Comparison of ENCODE assay signal across 8 cellular contexts in the genomic region with DNA sequence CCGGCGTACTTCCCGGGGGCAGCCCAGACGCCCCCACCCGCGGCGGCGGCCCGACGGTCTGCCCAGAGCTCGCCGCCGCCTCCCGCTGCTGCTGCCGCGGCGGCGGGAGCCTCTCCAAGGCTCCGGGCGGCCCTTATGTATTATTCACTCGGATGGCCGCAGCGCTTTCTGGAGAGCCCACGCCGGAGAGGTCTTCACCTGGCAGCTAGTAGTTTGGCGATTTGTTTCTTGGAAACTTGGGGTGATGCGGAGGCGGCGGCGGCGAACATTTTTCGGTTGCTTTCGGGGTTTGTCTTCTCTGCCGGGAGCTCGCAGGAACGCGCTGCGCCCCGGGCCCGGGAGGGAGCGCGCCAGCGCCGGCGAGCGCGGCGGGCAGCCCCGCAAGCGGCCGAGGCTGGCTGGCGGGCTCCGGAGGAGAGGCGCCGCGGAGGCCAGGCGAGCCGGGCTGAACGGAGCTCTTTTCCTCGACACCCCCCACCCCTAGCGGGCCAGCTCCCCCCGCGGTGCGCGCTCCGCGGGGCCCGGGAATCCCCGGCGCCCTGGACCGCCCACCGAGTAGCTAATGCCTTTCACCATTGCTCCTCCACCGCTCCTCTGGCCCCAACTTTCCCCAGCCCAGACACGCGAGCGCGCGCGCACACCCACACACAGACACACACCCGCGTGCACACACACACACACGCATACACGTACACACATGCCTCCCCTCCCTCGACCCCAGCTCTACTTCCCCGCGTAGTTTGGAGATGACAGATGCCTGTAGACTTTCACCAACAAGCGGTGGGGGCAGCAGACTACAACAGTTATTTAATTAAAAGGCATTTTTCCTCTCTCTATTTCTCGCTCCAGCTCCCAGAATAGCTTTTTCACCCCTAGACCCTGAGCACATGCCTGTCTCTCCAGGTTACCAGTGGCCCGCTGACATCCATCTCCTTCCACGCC.
A peak's percentile ranks its signal among the peaks of the same experiment; 100 is the strongest.
DNase-seq lines count a peak whose midpoint lies in the region; ATAC-seq and TF ChIP-seq lines count a peak whose summit lies in the region.

No MANE protein-coding gene starts in this region.

- H3K4me1 Mint-ChIP-seq in Caco-2 (ENCODE audit: low read depth, unreplicated experiment): peaks cover 14% of the 10 kb centered on the region
- peaks cover 40% of the 10 kb centered on the region for H3K4me1 Mint-ChIP-seq in activated CD4-positive, alpha-beta T cell treated with anti-CD3 and anti-CD28 coated beads, Interleukin-2, amount 10 ng/mL, durations not matched to agents 7 days and 5 days
- H3K4me1 Mint-ChIP-seq in endodermal cell: peaks cover 20% of the 10 kb centered on the region

- TF ChIP-seq CTCF in Caco-2 (IDR thresholded peaks at IDR 0.05; ENCODE audit: insufficient read depth in 1 of 2, low read depth in 1 of 2, low read length in 1 of 2, severe bottlenecking in 1 of 2, unreplicated experiment in 1 of 2) (no peak), HL-60 (IDR thresholded peaks at IDR 0.05; ENCODE audit: insufficient read depth, low read length) (no peak), endodermal cell (conservative IDR thresholded peaks at IDR 0.05) (no peak), thoracic aorta (IDR thresholded peaks at IDR 0.05) (no peak)

- CTCF ChIA-PET in Caco-2 (lab: Charles Lee): interaction anchor here (0.7 kb wide), 1 partner anchor 206 kb away, joined by 6 read pairs; no protein-coding TSS in a partner anchor
- CTCF ChIA-PET in activated CD4-positive, alpha-beta T cell treated with anti-CD3 and anti-CD28 coated beads, Interleukin-2, amount 10 ng/mL, durations not matched to agents 7 days and 5 days (lab: Charles Lee): interaction anchor here (1.6 kb wide), 1 partner anchor 509 kb away, joined by 4 read pairs; no protein-coding TSS in a partner anchor

- ATAC-seq in thoracic aorta (ENCODE audit: insufficient number of reproducible peaks, low FRiP score, low read depth) (no peak), HG03571 (IDR thresholded peaks at IDR 0.05; ENCODE audit: unreplicated experiment) (no peak), left lobe of liver (no peak)

- H3K36me3 Mint-ChIP-seq in Caco-2 (ENCODE audit: insufficient read depth, unreplicated experiment) (peaks cover 6% of the 10 kb centered on the region), endodermal cell (ENCODE audit: low read depth) (no peaks in the 10 kb centered on the region)
- H3K36me3 Mint-ChIP-seq in activated CD4-positive, alpha-beta T cell treated with anti-CD3 and anti-CD28 coated beads, Interleukin-2, amount 10 ng/mL, durations not matched to agents 7 days and 5 days (ENCODE audit: low read depth): no peaks in the 10 kb centered on the region

- no peak overlapping the region for H3K9ac ChIP-seq in endodermal cell (ENCODE audit: extremely low read depth, low read length, poor library complexity, severe bottlenecking)

- no peaks in the 10 kb centered on the region for H3K36me3 ChIP-seq in Caco-2 (ENCODE audit: control insufficient read depth, insufficient read depth, low read length)
- H3K36me3 ChIP-seq in endodermal cell (ENCODE audit: control insufficient read depth, insufficient read depth, low read length): no peaks in the 10 kb centered on the region
- no peaks in the 10 kb centered on the region for H3K36me3 ChIP-seq in thoracic aorta

- H3K4me3 ChIP-seq in Caco-2 (ENCODE audit: low read depth, low read length) (peak overlapping the region; percentile 26), HL-60 (replicated peaks; ENCODE audit: insufficient read depth, low read length) (peak overlapping the region; percentile 71), endodermal cell (ENCODE audit: low read length) (peak overlapping the region; percentile 78), thoracic aorta (peak overlapping the region; percentile 91)

- intact Hi-C loops in Caco-2 (cut with micrococcal nuclease; ENCODE audit: unreplicated experiment): loop anchor here (5.0 kb wide), 1 partner anchor 516 kb away; no protein-coding TSS in a partner anchor

- DNase-seq in Caco-2: peak in 1 of 2 experiments; percentile 28
- peak in 1 of 2 experiments; percentile 12 for DNase-seq in HL-60 (ENCODE audit: low read depth in 1 of 2, low spot score in 1 of 2)
- no peak for DNase-seq in activated CD4-positive, alpha-beta T cell treated with anti-CD3 and anti-CD28 coated beads, Interleukin-2, amount 10 ng/mL, durations not matched to agents 7 days and 5 days
- DNase-seq in endodermal cell: peak; percentile 78
- peak; percentile 10 for DNase-seq in mucosa of gallbladder (ENCODE audit: low spot score)
- DNase-seq in thoracic aorta (ENCODE audit: low spot score): no peak
- DNase-seq in left lobe of liver (ENCODE audit: low spot score): no peak

- H3K4me1 ChIP-seq in Caco-2 (peaks cover 15% of the 10 kb centered on the region), endodermal cell (ENCODE audit: control insufficient read depth, insufficient read depth, low read length) (no peaks in the 10 kb centered on the region), thoracic aorta (ENCODE audit: control insufficient read depth in 1 of 2, low read depth in 2 of 2) (peaks cover 17 to 26% of the 10 kb centered on the region in 2 donors)

- POLR2A ChIA-PET in Caco-2 (lab: Charles Lee): interaction anchor here (0.6 kb wide), 1 partner anchor 86 kb away, joined by 4 read pairs; no protein-coding TSS in a partner anchor
- POLR2A ChIA-PET in activated CD4-positive, alpha-beta T cell treated with anti-CD3 and anti-CD28 coated beads, Interleukin-2, amount 10 ng/mL, durations not matched to agents 7 days and 5 days (lab: Charles Lee): interaction anchor here (0.6 kb wide), 1 partner anchor 222 kb away, joined by 3 read pairs; no protein-coding TSS in a partner anchor

- H3K27ac Mint-ChIP-seq in Caco-2 (ENCODE audit: unreplicated experiment) (no peak overlapping the region), endodermal cell (peak overlapping the region; percentile 20)
- H3K27ac Mint-ChIP-seq in activated CD4-positive, alpha-beta T cell treated with anti-CD3 and anti-CD28 coated beads, Interleukin-2, amount 10 ng/mL, durations not matched to agents 7 days and 5 days: no peak overlapping the region

- no peaks in the 10 kb centered on the region for H3K9me3 ChIP-seq in Caco-2
- no peaks in the 10 kb centered on the region for H3K9me3 ChIP-seq in endodermal cell (ENCODE audit: control insufficient read depth, low read length)
- H3K9me3 ChIP-seq in thoracic aorta: no peaks in the 10 kb centered on the region

- no TSS peak for BruUV-seq in Caco-2 (replicated peaks; lab: Mats Ljungman, UMichigan)

- WGBS in endodermal cell (ENCODE audit: insufficient coverage in 1 of 2, insufficient read length in 1 of 2), 2 experiments: 0 to 1% methylated on average over 30 to 90 of the region's 90 CpGs

- H3K9me3 Mint-ChIP-seq in Caco-2 (ENCODE audit: unreplicated experiment) (no peaks in the 10 kb centered on the region), endodermal cell (no peaks in the 10 kb centered on the region)
- H3K9me3 Mint-ChIP-seq in activated CD4-positive, alpha-beta T cell treated with anti-CD3 and anti-CD28 coated beads, Interleukin-2, amount 10 ng/mL, durations not matched to agents 7 days and 5 days: no peaks in the 10 kb centered on the region

- H3K4me3 Mint-ChIP-seq in Caco-2 (ENCODE audit: unreplicated experiment) (peak overlapping the region; percentile 91), endodermal cell (peak overlapping the region; percentile 83)
- peak overlapping the region; percentile 72 for H3K4me3 Mint-ChIP-seq in activated CD4-positive, alpha-beta T cell treated with anti-CD3 and anti-CD28 coated beads, Interleukin-2, amount 10 ng/mL, durations not matched to agents 7 days and 5 days

- peaks cover 36% of the 10 kb centered on the region for H3K27me3 Mint-ChIP-seq in Caco-2 (ENCODE audit: insufficient read depth, unreplicated experiment)
- peaks cover 80% of the 10 kb centered on the region for H3K27me3 Mint-ChIP-seq in activated CD4-positive, alpha-beta T cell treated with anti-CD3 and anti-CD28 coated beads, Interleukin-2, amount 10 ng/mL, durations not matched to agents 7 days and 5 days
- peaks cover 63% of the 10 kb centered on the region for H3K27me3 Mint-ChIP-seq in endodermal cell (ENCODE audit: insufficient read depth)

- no peak overlapping the region for H3K27ac ChIP-seq in HL-60 (replicated peaks)
- H3K27ac ChIP-seq in endodermal cell (ENCODE audit: low read depth, low read length): no peak overlapping the region
- no peak overlapping the region for H3K27ac ChIP-seq in thoracic aorta

- H3K27me3 ChIP-seq in Caco-2 (replicated peaks; ENCODE audit: control insufficient read depth, insufficient read depth, low read length): peaks cover 2% of the 10 kb centered on the region; the same call in 1 of the 2 replicates
- peaks cover 34% of the 10 kb centered on the region for H3K27me3 ChIP-seq in HL-60 (ENCODE audit: insufficient read depth, poor library complexity, severe bottlenecking)
- H3K27me3 ChIP-seq in endodermal cell (ENCODE audit: control insufficient read depth, insufficient read depth, low read length, poor library complexity, severe bottlenecking): peaks cover 60% of the 10 kb centered on the region
- H3K27me3 ChIP-seq in thoracic aorta (replicated peaks; ENCODE audit: insufficient read depth): no peaks in the 10 kb centered on the region

Comparison
In these comparisons a context has a peak if more than half of its experiments do, and no peak if none do; other contexts are left out.
1. DNase-seq: peak in endodermal cell (single experiment) and mucosa of gallbladder (single experiment); none in activated CD4-positive, alpha-beta T cell treated with anti-CD3 and anti-CD28 coated beads, Interleukin-2, amount 10 ng/mL, durations not matched to agents 7 days and 5 days (single experiment), thoracic aorta (single experiment) and left lobe of liver (single experiment).
2. H3K4me3 ChIP-seq: peak in every context shown above with its lines; median percentile 91 in thoracic aorta; 78 in endodermal cell; 71 in HL-60; 26 in Caco-2.
3. Peak in every context shown above with its lines, with median percentiles within 50 percentile points of each other: H3K4me3 Mint-ChIP-seq.